9 cellular contexts compared by ENCODE assay signal in the genomic region with DNA sequence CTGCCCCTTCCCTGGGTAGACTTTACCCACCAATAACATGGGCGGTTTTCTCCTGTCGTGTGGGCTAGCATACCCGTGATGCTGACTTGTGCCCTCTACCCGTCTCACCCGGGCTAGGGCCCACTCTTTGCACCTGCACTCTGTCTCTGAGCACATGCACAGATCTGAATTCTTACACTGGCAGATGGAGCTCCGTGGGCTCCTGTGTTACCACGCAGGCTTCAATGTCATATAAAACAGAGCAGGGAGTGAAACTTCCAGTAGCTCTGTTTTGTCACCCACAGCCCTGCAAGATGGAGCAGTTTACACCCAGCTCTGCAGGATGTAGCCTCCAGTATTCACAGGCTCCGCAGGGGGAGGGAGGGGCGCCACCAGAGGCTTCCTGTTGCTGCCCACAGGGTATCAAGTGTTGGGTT. TPM values are rescaled to one million over a fixed set of nuclear protein-coding genes. Genes with fewer than 3 reads are reported as not detected.
DNase-seq lines count a peak whose midpoint lies in the region; ATAC-seq and TF ChIP-seq lines count a peak whose summit lies in the region.
"Had no signal": no experiment of that assay in that cellular context is flagged by ENCODE, and none has a peak within 500 bp of the region (broad histone marks: within the 10 kb centered on the region; RNA-seq: fewer than 3 reads in every experiment).

No MANE protein-coding gene starts in this region.

- peak overlapping the region; percentile 58 for H3K27ac Mint-ChIP-seq in type B pancreatic cell

- intact Hi-C loops in left ventricle myocardium inferior (cut with micrococcal nuclease) (no loop called here), cardiac septum (cut with DNase I) (no loop called here)

- H3K4me1 Mint-ChIP-seq in type B pancreatic cell (ENCODE audit: unreplicated experiment), result peaks cover 32% of the 10 kb centered on the region

- peak overlapping the region; percentile 89 for H3K4me3 Mint-ChIP-seq in type B pancreatic cell

- TF ChIP-seq CTCF in left ventricle myocardium inferior (IDR thresholded peaks at IDR 0.05; ENCODE audit: borderline replicate concordance) (no peak), type B pancreatic cell (conservative IDR thresholded peaks at IDR 0.05) (no peak), GM13977 (IDR thresholded peaks at IDR 0.05; ENCODE audit: extremely low read depth, insufficient read depth, missing control alignments) (no peak)

- in situ Hi-C loops in GM13977 (cut with MboI; ENCODE audit: low pct_unique_long_range_greater_than_20kb, low sequenced_read_pairs, unreplicated experiment), result no loop called here

- DNase-seq in left ventricle myocardium inferior, result no peak
- DNase-seq in cardiac septum (ENCODE audit: low spot score), result no peak
- peak; percentile 68 for DNase-seq in activated T-cell treated with anti-CD3 and anti-CD28 coated beads, Interleukin-2, amount 50 U/mL, for 1 hour
- DNase-seq in type B pancreatic cell (ENCODE audit: extremely low spot score, unreplicated experiment), result no peak
- DNase-seq in medulla oblongata (ENCODE audit: extremely low spot score), result no peak
- DNase-seq in GM13977 (ENCODE audit: low spot score), result no peak

- H3K27me3 ChIP-seq in left ventricle myocardium inferior (ENCODE audit: low read depth), result no peaks in the 10 kb centered on the region
- peaks cover 11% of the 10 kb centered on the region for H3K27me3 ChIP-seq in iPS-18a (ENCODE audit: control insufficient read depth, insufficient read depth, low read length)

- H3K36me3 Mint-ChIP-seq in type B pancreatic cell, result no peaks in the 10 kb centered on the region

- H3K9me3 ChIP-seq in left ventricle myocardium inferior (replicated peaks) (no peaks in the 10 kb centered on the region), iPS-18a (ENCODE audit: control insufficient read depth, low read depth, low read length) (no peaks in the 10 kb centered on the region)

- no peak overlapping the region for H3K9ac ChIP-seq in iPS-18a (ENCODE audit: low read length)

- H3K4me3 ChIP-seq in left ventricle myocardium inferior, result peak overlapping the region; percentile 84
- peak overlapping the region; percentile 65 for H3K4me3 ChIP-seq in iPS-18a (ENCODE audit: low read length)

- H3K4me1 ChIP-seq in left ventricle myocardium inferior (peaks cover 83% of the 10 kb centered on the region), iPS-18a (ENCODE audit: control insufficient read depth, low read depth, low read length) (peaks cover 36% of the 10 kb centered on the region)

- H3K36me3 ChIP-seq in left ventricle myocardium inferior, result no peaks in the 10 kb centered on the region
- H3K36me3 ChIP-seq in iPS-18a (ENCODE audit: control insufficient read depth, low read depth, low read length), result no peaks in the 10 kb centered on the region

- no peaks in the 10 kb centered on the region for H3K9me3 Mint-ChIP-seq in type B pancreatic cell

- H3K27ac ChIP-seq in left ventricle myocardium inferior (replicated peaks), result peak overlapping the region; percentile 80
- H3K27ac ChIP-seq in iPS-18a (ENCODE audit: low read length), result no peak overlapping the region

- no peak for ATAC-seq in GM21528 (IDR thresholded peaks at IDR 0.05; ENCODE audit: low FRiP score, unreplicated experiment)

- H3K27me3 Mint-ChIP-seq in type B pancreatic cell, result peaks cover 4% of the 10 kb centered on the region

RNA-seq across cellular contexts. Expression of a gene that starts 1.7 kb away (rescaled TPM):
- total RNA-seq in left ventricle myocardium inferior (77.1 TPM), cardiac septum (66.8 TPM), type B pancreatic cell (ENCODE audit: low replicate concordance) (50.0 and 57.6 TPM in 2 replicates)

RNA-seq across cellular contexts. Expression of a gene that starts 32.5 kb away (rescaled TPM):
- total RNA-seq in left ventricle myocardium inferior (5.4 TPM), cardiac septum (6.2 TPM), type B pancreatic cell (ENCODE audit: low replicate concordance) (949 and 981 TPM in 2 replicates)

RNA-seq across cellular contexts. Expression of a gene that starts 42.6 kb away (rescaled TPM):
- total RNA-seq in left ventricle myocardium inferior (not detected), cardiac septum (0.27 TPM), type B pancreatic cell (ENCODE audit: low replicate concordance) (0.98 and 1.0 TPM in 2 replicates)
- total RNA-seq: Daoy had no signal

Comparison
In these comparisons a context has a peak if more than half of its experiments do, and no peak if none do; other contexts are left out.
1. RNA of a gene that starts 32.5 kb away (total RNA-seq): 949 to 981 TPM in type B pancreatic cell; 6.2 TPM in cardiac septum (single experiment) and 5.4 TPM in left ventricle myocardium inferior (single experiment); every median in the first group is over 100 times any median in the second.